ENCODE assay signal across 8 cellular contexts in genomic region chr22:35352214-35353111, GRCh38. TPM values are rescaled to one million over a fixed set of nuclear protein-coding genes. Genes with fewer than 3 reads are reported as not detected.
DNase-seq lines count a peak whose midpoint lies in the region; ATAC-seq and TF ChIP-seq lines count a peak whose summit lies in the region.

No MANE protein-coding gene starts in this region.

- H4K8ac ChIP-seq in trophoblast cell (ENCODE audit: low read depth, low read length) = no peak overlapping the region

- no peak overlapping the region for H4K12ac ChIP-seq in trophoblast cell (ENCODE audit: low read depth, low read length)

- TF ChIP-seq CTCF in GM12864 (IDR thresholded peaks at IDR 0.05; ENCODE audit: low read depth, low read length, missing control alignments) (peak; percentile 45), fibroblast of mammary gland (conservative IDR thresholded peaks at IDR 0.05; ENCODE audit: control insufficient read depth, insufficient read depth, low read depth, low read length) (peak; percentile 24), chondrocyte (IDR thresholded peaks at IDR 0.05) (no peak)

- H3K23ac ChIP-seq in trophoblast cell (ENCODE audit: low read length) = no peak overlapping the region

- H3K27me3 ChIP-seq in trophoblast cell (ENCODE audit: insufficient read depth, low read length) = no peaks in the 10 kb centered on the region

- peaks cover 33% of the 10 kb centered on the region for H3K4me1 Mint-ChIP-seq in activated CD4-positive, alpha-beta T cell treated with anti-CD3 and anti-CD28 coated beads, Interleukin-2, amount 10 ng/mL, durations not matched to agents 24 days and 14 days
- peaks cover 23% of the 10 kb centered on the region for H3K4me1 Mint-ChIP-seq in chondrocyte (ENCODE audit: low read depth)

- H2BK12ac ChIP-seq in trophoblast cell (ENCODE audit: low read length) = no peak overlapping the region

- no peak overlapping the region for H3K18ac ChIP-seq in trophoblast cell (ENCODE audit: low read length)

- H3K36me3 Mint-ChIP-seq in activated CD4-positive, alpha-beta T cell treated with anti-CD3 and anti-CD28 coated beads, Interleukin-2, amount 10 ng/mL, durations not matched to agents 24 days and 14 days (ENCODE audit: low read depth) = no peaks in the 10 kb centered on the region
- H3K36me3 Mint-ChIP-seq in chondrocyte (ENCODE audit: low read depth) = no peaks in the 10 kb centered on the region

- no peak overlapping the region for H2BK5ac ChIP-seq in trophoblast cell (ENCODE audit: low read depth, low read length, poor library complexity)

- peaks cover 2 to 4% of the 10 kb centered on the region in 2 experiments for H3K36me3 ChIP-seq in trophoblast cell (ENCODE audit: control insufficient read depth in 1 of 2, insufficient read depth in 2 of 2, low read length in 2 of 2)

- no peak overlapping the region for H3K4ac ChIP-seq in trophoblast cell (ENCODE audit: low read depth, low read length)

- H3K9ac ChIP-seq in trophoblast cell (ENCODE audit: low read length) = no peak overlapping the region

- H2AK5ac ChIP-seq in trophoblast cell (ENCODE audit: low read length) = no peak overlapping the region

- peaks cover 4% of the 10 kb centered on the region for H3K27me3 Mint-ChIP-seq in activated CD4-positive, alpha-beta T cell treated with anti-CD3 and anti-CD28 coated beads, Interleukin-2, amount 10 ng/mL, durations not matched to agents 24 days and 14 days
- H3K27me3 Mint-ChIP-seq in chondrocyte (ENCODE audit: low read depth) = no peaks in the 10 kb centered on the region

- H3K4me2 ChIP-seq in trophoblast cell (ENCODE audit: low read length) = no peak overlapping the region

- H3K9me3 Mint-ChIP-seq in activated CD4-positive, alpha-beta T cell treated with anti-CD3 and anti-CD28 coated beads, Interleukin-2, amount 10 ng/mL, durations not matched to agents 24 days and 14 days = no peaks in the 10 kb centered on the region
- H3K9me3 Mint-ChIP-seq in chondrocyte (ENCODE audit: low read depth) = no peaks in the 10 kb centered on the region

- intact Hi-C loops in activated CD4-positive, alpha-beta T cell treated with anti-CD3 and anti-CD28 coated beads, Interleukin-2, amount 10 ng/mL, durations not matched to agents 24 days and 14 days (cut with micrococcal nuclease) = loop anchor here (5.0 kb wide), 2 partner anchors 570 to 715 kb away; no protein-coding TSS in a partner anchor

- H2BK120ac ChIP-seq in trophoblast cell (ENCODE audit: insufficient read depth, low read length, poor library complexity) = no peak overlapping the region

- no peaks in the 10 kb centered on the region for H3K79me2 ChIP-seq in trophoblast cell (ENCODE audit: control insufficient read depth, insufficient read depth, low read length, poor library complexity)

- ATAC-seq in GM21576 (IDR thresholded peaks at IDR 0.05; ENCODE audit: unreplicated experiment) = no peak

- WGBS in trophoblast cell (ENCODE audit: extremely low coverage, insufficient coverage, insufficient read length) = no CpG with 5 or more reads among the region's 19 CpGs

- DNase-seq in GM12864 (ENCODE audit: low read depth) (no peak), Kasumi-1 (lab: John Stamatoyannopoulos, UW) (peak; percentile 4 to 11), fibroblast of mammary gland (ENCODE audit: low read depth) (peak; percentile 25), trophoblast cell (peak; percentile 62 to 68), chondrocyte (ENCODE audit: low spot score) (no peak), NCI-H1417 (lab: John Stamatoyannopoulos, UW) (no peak)
- DNase-seq in activated CD4-positive, alpha-beta T cell treated with anti-CD3 and anti-CD28 coated beads, Interleukin-2, amount 10 ng/mL, durations not matched to agents 24 days and 14 days = peak; percentile 77

- peaks cover 4% of the 10 kb centered on the region for H3K79me1 ChIP-seq in trophoblast cell (ENCODE audit: low read length)

- H2AFZ ChIP-seq in trophoblast cell (ENCODE audit: insufficient read depth, low read length, poor library complexity) = no peak overlapping the region

- peak overlapping the region; percentile 71 for H3K4me3 Mint-ChIP-seq in activated CD4-positive, alpha-beta T cell treated with anti-CD3 and anti-CD28 coated beads, Interleukin-2, amount 10 ng/mL, durations not matched to agents 24 days and 14 days
- no peak overlapping the region for H3K4me3 Mint-ChIP-seq in chondrocyte (ENCODE audit: unreplicated experiment)

- no peak overlapping the region for H4K91ac ChIP-seq in trophoblast cell (ENCODE audit: low read depth, low read length)

- H3K4me1 ChIP-seq in trophoblast cell (ENCODE audit: control insufficient read depth in 1 of 2, insufficient read depth in 2 of 2, low read length in 2 of 2) = peaks cover 9 to 10% of the 10 kb centered on the region in 2 experiments

- no peak overlapping the region for H3K27ac ChIP-seq in trophoblast cell (ENCODE audit: low read depth, low read length)

- H3K27ac Mint-ChIP-seq in activated CD4-positive, alpha-beta T cell treated with anti-CD3 and anti-CD28 coated beads, Interleukin-2, amount 10 ng/mL, durations not matched to agents 24 days and 14 days = peak overlapping the region; percentile 91
- no peak overlapping the region for H3K27ac Mint-ChIP-seq in chondrocyte (ENCODE audit: unreplicated experiment)

- H3K4me3 ChIP-seq in GM12864 (ENCODE audit: low read depth, low read length) (no peak overlapping the region), fibroblast of mammary gland (ENCODE audit: control insufficient read depth, low read depth, low read length) (no peak overlapping the region), trophoblast cell (ENCODE audit: low read depth, low read length) (no peak overlapping the region)

- peaks cover 2% of the 10 kb centered on the region for H3K9me3 ChIP-seq in trophoblast cell (ENCODE audit: insufficient read depth, low read depth, low read length)

- H3K14ac ChIP-seq in trophoblast cell (ENCODE audit: low read length) = no peak overlapping the region

RNA-seq across cellular contexts. Expression of gene HMOX1, which starts 28.4 kb away (rescaled TPM):
- total RNA-seq in activated CD4-positive, alpha-beta T cell treated with anti-CD3 and anti-CD28 coated beads, Interleukin-2, amount 10 ng/mL, durations not matched to agents 24 days and 14 days = 0.57 and 0.72 TPM in 2 replicates
- polyA plus RNA-seq in trophoblast cell (2013) = 298 and 341 TPM in 2 replicates
- 1.9 to 9.4 TPM (median 8.8 TPM) in 3 replicates for total RNA-seq in chondrocyte

RNA-seq across cellular contexts. Expression of gene MCM5, which starts 47.5 kb away (rescaled TPM):
- total RNA-seq in activated CD4-positive, alpha-beta T cell treated with anti-CD3 and anti-CD28 coated beads, Interleukin-2, amount 10 ng/mL, durations not matched to agents 24 days and 14 days = 334 and 343 TPM in 2 replicates
- polyA plus RNA-seq in trophoblast cell (2013) = 35.5 and 35.9 TPM in 2 replicates
- 13.3 to 49.6 TPM (median 14.4 TPM) in 3 replicates for total RNA-seq in chondrocyte

RNA-seq across cellular contexts. Expression of gene TOM1, which starts 52.8 kb away (rescaled TPM):
- 16.8 and 18.7 TPM in 2 replicates for total RNA-seq in activated CD4-positive, alpha-beta T cell treated with anti-CD3 and anti-CD28 coated beads, Interleukin-2, amount 10 ng/mL, durations not matched to agents 24 days and 14 days
- polyA plus RNA-seq in trophoblast cell (2013) = 41.6 and 45.0 TPM in 2 replicates
- total RNA-seq in chondrocyte = 40.3 to 52.8 TPM (median 47.9 TPM) in 3 replicates

Comparison
In these comparisons a context has a peak if more than half of its experiments do, and no peak if none do; other contexts are left out.
1. DNase-seq: peak in Kasumi-1 (2 of 2), activated CD4-positive, alpha-beta T cell treated with anti-CD3 and anti-CD28 coated beads, Interleukin-2, amount 10 ng/mL, durations not matched to agents 24 days and 14 days (single experiment), fibroblast of mammary gland (single experiment) and trophoblast cell (2 of 2); none in GM12864 (single experiment), chondrocyte (single experiment) and NCI-H1417 (0 of 3).